ENCODE assay signal across 27 cellular contexts in the genomic region with DNA sequence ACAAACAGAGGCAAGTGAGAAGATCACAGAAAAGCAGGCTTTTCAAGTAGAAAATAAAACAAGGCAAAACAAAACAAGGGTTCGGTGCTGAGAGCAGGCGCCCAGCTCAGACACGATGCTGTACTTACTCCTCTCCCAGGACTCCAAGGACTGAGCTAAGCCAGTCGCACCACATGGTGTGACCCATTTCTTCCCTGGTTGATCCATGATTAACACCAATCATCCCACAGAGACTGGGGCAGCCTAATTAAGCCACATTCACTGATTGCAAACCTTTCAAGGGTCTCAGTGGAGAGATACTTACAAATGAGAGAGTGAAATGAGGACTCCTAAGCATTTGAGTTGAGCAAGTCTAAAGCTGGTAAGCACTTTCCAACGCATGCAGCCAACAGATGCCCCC.
"Had no signal": no experiment of that assay in that cellular context is flagged by ENCODE, and none has a peak within 500 bp of the region (broad histone marks: within the 10 kb centered on the region; RNA-seq: fewer than 3 reads in every experiment).

No MANE protein-coding gene starts in this region.

- FAIRE-seq: colon, endometrium, endothelial cell of umbilical vein, frontal cortex had no signal

- H3K4me1 ChIP-seq: colonic mucosa, esophagus squamous epithelium, foreskin keratinocyte, gastrocnemius medialis, gastroesophageal sphincter, heart left ventricle, heart right ventricle had no signal

- H3K27me3 ChIP-seq: colonic mucosa, esophagus muscularis mucosa, gastrocnemius medialis, gastroesophageal sphincter had no signal

- H3K4me3 ChIP-seq: colonic mucosa, coronary artery, dorsolateral prefrontal cortex, esophagus muscularis mucosa, esophagus squamous epithelium, gastrocnemius medialis, gastroesophageal sphincter, heart left ventricle, heart right ventricle had no signal

- H3K36me3 ChIP-seq: colonic mucosa, esophagus muscularis mucosa, gastrocnemius medialis, gastroesophageal sphincter, heart left ventricle, heart right ventricle had no signal

- DNase-seq: colonic mucosa; cortex of kidney; dermis blood vessel endothelial cell; dorsolateral prefrontal cortex; effector CD4-positive, alpha-beta T cell; effector CD8-positive, alpha-beta T cell; effector memory CD4-positive, alpha-beta T cell; effector memory CD8-positive, alpha-beta T cell; endodermal cell; erythroblast; esophagus squamous epithelium; foreskin fibroblast; foreskin keratinocyte; foreskin melanocyte; gastrocnemius medialis; glutamatergic neuron; head of caudate nucleus; heart left ventricle; heart right ventricle had no signal

- H3K27ac ChIP-seq: colonic mucosa, coronary artery, dorsolateral prefrontal cortex, epithelial cell of prostate, esophagus muscularis mucosa, esophagus squamous epithelium, foreskin keratinocyte, gastrocnemius medialis, gastroesophageal sphincter, heart left ventricle, heart right ventricle had no signal

- H3K9me3 ChIP-seq: colonic mucosa, esophagus muscularis mucosa, esophagus squamous epithelium, gastrocnemius medialis, gastroesophageal sphincter, heart left ventricle, heart right ventricle had no signal
